In the genomic region with DNA sequence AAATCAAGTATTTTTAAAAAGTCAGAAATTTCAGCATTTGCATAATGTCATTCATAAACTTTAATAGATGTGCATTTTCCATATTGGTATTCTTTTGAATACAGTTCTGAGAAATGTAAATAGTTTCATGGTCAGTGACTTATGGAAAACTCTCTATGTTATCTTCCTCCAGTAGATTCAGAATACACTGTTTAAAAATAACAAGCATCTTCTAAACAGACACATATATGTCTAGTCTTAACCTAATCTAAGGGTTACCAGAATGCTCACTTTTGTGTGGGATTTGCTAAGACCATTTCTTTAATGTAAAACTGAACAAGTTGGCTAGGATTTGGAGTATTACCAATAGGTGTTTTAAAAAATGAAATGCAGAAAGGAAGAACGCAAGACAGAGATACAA, we compare ENCODE assay signal across 34 cellular contexts.
"Had no signal": no experiment of that assay in that cellular context is flagged by ENCODE, and none has a peak within 500 bp of the region (broad histone marks: within the 10 kb centered on the region; RNA-seq: fewer than 3 reads in every experiment).

No MANE protein-coding gene starts in this region.

- H3K36me3 Mint-ChIP-seq: activated naive CD8-positive, alpha-beta T cell had no signal

- H3K36me3 ChIP-seq: ascending aorta, cardiac muscle cell, MG63 had no signal

- H3K27ac Mint-ChIP-seq: activated B cell treated with CpG ODN at 0.5 μM for 24 hours; activated CD8-positive, alpha-beta T cell treated with anti-CD3 and anti-CD28 coated beads for 36 hours; activated naive CD8-positive, alpha-beta T cell; activated T-helper 1 cell treated with anti-CD3 and anti-CD28 coated beads, Interleukin-12 subunit alpha, Interleukin-12 subunit beta, Interleukin-2, Interleukin-4 antibody, amounts not matched to agents 30 ng/mL and 10 ng/mL and 1 ng/mL, durations not matched to agents 14 hours and 24 hours and 36 hours; IgD-negative memory B cell had no signal

- DNase-seq: activated B cell treated with CpG ODN at 0.5 μM for 24 hours; activated CD4-positive, alpha-beta T cell treated with anti-CD3 and anti-CD28 coated beads for 48 hours; activated CD4-positive, CD25-positive, alpha-beta regulatory T cell treated with anti-CD3 and anti-CD28 coated beads, Interleukin-2, amount 50 U/mL, for 72 hours; activated effector memory CD4-positive, alpha-beta T cell treated with Interleukin-2 at 50 U/mL for 16 hours; activated T-cell treated with anti-CD3 and anti-CD28 coated beads for 4 hours; activated T-cell treated with anti-CD3 and anti-CD28 coated beads, Interleukin-2, amount 50 U/mL, for 4 hours; amygdala; Kasumi-1; KG1; MG63; NCI-H1105; NCI-H1417 treated with DMSO at 0.1 percent for 48 hours; NCI-H1694; NCI-H1930; NCI-H2081 treated with DMSO at 0.1 percent for 48 hours; NCI-H226; NCI-H446 treated with DMSO at 0.1 percent for 48 hours; NCI-H524; NCI-H748 treated with DMSO at 0.1 percent for 48 hours; NK-92 treated with Interleukin-12 subunit alpha and Interleukin-12 subunit beta, amount 100 ng/mL, for 24 hours; OCI-M1; Right ventricle myocardium superior; SW 1271; T-helper 1 cell; T-helper 2 cell; T-helper 9 cell had no signal

- H3K27me3 ChIP-seq: ascending aorta, cardiac muscle cell, MG63 had no signal

- ATAC-seq: activated CD8-positive, alpha-beta T cell treated with anti-CD3 and anti-CD28 coated beads for 36 hours; activated T-cell treated with anti-CD3 and anti-CD28 coated beads, Interleukin-2, amount 50 U/mL, for 4 hours had no signal

- H3K27me3 Mint-ChIP-seq: activated B cell treated with CpG ODN at 0.5 μM for 24 hours; activated CD8-positive, alpha-beta T cell treated with anti-CD3 and anti-CD28 coated beads for 36 hours; activated naive CD8-positive, alpha-beta T cell; central memory CD8-positive, alpha-beta T cell; IgD-negative memory B cell had no signal

- H3K4me1 Mint-ChIP-seq: activated B cell treated with CpG ODN at 0.5 μM for 24 hours; central memory CD8-positive, alpha-beta T cell; IgD-negative memory B cell had no signal

- H3K4me3 Mint-ChIP-seq: activated B cell treated with CpG ODN at 0.5 μM for 24 hours; activated CD8-positive, alpha-beta T cell treated with anti-CD3 and anti-CD28 coated beads for 36 hours; activated naive CD8-positive, alpha-beta T cell; activated T-cell treated with anti-CD3 and anti-CD28 coated beads, Interleukin-2, amount 50 U/mL, for 4 hours; activated T-helper 1 cell treated with anti-CD3 and anti-CD28 coated beads, Interleukin-12 subunit alpha, Interleukin-12 subunit beta, Interleukin-2, Interleukin-4 antibody, amounts not matched to agents 30 ng/mL and 10 ng/mL and 1 ng/mL, durations not matched to agents 14 hours and 24 hours and 36 hours; central memory CD8-positive, alpha-beta T cell; IgD-negative memory B cell had no signal

- H3K9me3 ChIP-seq: ascending aorta, MG63 had no signal

- H3K9me3 Mint-ChIP-seq: activated B cell treated with CpG ODN at 0.5 μM for 24 hours; activated CD8-positive, alpha-beta T cell treated with anti-CD3 and anti-CD28 coated beads for 36 hours; activated T-cell treated with anti-CD3 and anti-CD28 coated beads, Interleukin-2, amount 50 U/mL, for 4 hours; activated T-helper 1 cell treated with anti-CD3 and anti-CD28 coated beads, Interleukin-12 subunit alpha, Interleukin-12 subunit beta, Interleukin-2, Interleukin-4 antibody, amounts not matched to agents 30 ng/mL and 10 ng/mL and 1 ng/mL, durations not matched to agents 14 hours and 24 hours and 36 hours; central memory CD8-positive, alpha-beta T cell; IgD-negative memory B cell had no signal

- H3K4me3 ChIP-seq: ascending aorta, cardiac muscle cell, MG63 had no signal

- H3K4me1 ChIP-seq: ascending aorta had no signal

- H3K27ac ChIP-seq: ascending aorta, cardiac muscle cell, VCaP had no signal
